Comparison of ENCODE assay signal across 18 cellular contexts in genomic region chr11:9738700-9739099, GRCh38.
DNase-seq lines count a peak whose midpoint lies in the region; ATAC-seq and TF ChIP-seq lines count a peak whose summit lies in the region.
"Had no signal": no experiment of that assay in that cellular context is flagged by ENCODE, and none has a peak within 500 bp of the region (broad histone marks: within the 10 kb centered on the region; RNA-seq: fewer than 3 reads in every experiment).

No MANE protein-coding gene starts in this region.

- H3K23ac ChIP-seq in mesenchymal stem cell (ENCODE audit: low read length in 2 of 2), result no peak overlapping the region

- no peaks in the 10 kb centered on the region for H3K27me3 Mint-ChIP-seq in activated T-helper 1 cell treated with anti-CD3 and anti-CD28 coated beads, Interleukin-12 subunit alpha, Interleukin-12 subunit beta, Interleukin-2, Interleukin-4 antibody, amounts not matched to agents 30 ng/mL and 10 ng/mL and 1 ng/mL, durations not matched to agents 14 hours and 24 hours and 36 hours (ENCODE audit: insufficient read depth)
- H3K27me3 Mint-ChIP-seq in type B pancreatic cell (no peaks in the 10 kb centered on the region), progenitor cell of endocrine pancreas (no peaks in the 10 kb centered on the region)

- H3K4me1 ChIP-seq in left ventricle myocardium inferior (peaks cover 23% of the 10 kb centered on the region), heart right ventricle (peaks cover 0 to 30% (median 4%) of the 10 kb centered on the region in 9 donors), mesenchymal stem cell (ENCODE audit: control insufficient read depth, insufficient read depth, low read depth, low read length) (peaks cover 2% of the 10 kb centered on the region)
- H3K4me1 ChIP-seq: colonic mucosa, vagina had no signal

- TF ChIP-seq CTCF in left ventricle myocardium inferior (IDR thresholded peaks at IDR 0.05; ENCODE audit: borderline replicate concordance) (no peak), heart right ventricle (IDR thresholded peaks at IDR 0.05) (no peak), type B pancreatic cell (conservative IDR thresholded peaks at IDR 0.05) (no peak), foreskin fibroblast (IDR thresholded peaks at IDR 0.05; ENCODE audit: low read depth, low read length) (no peak), progenitor cell of endocrine pancreas (IDR thresholded peaks at IDR 0.05; ENCODE audit: unreplicated experiment) (no peak)

- H3K27ac Mint-ChIP-seq in activated T-helper 1 cell treated with anti-CD3 and anti-CD28 coated beads, Interleukin-12 subunit alpha, Interleukin-12 subunit beta, Interleukin-2, Interleukin-4 antibody, amounts not matched to agents 30 ng/mL and 10 ng/mL and 1 ng/mL, durations not matched to agents 14 hours and 24 hours and 36 hours, result peak overlapping the region; percentile 66
- H3K27ac Mint-ChIP-seq in type B pancreatic cell (peak overlapping the region; percentile 90), progenitor cell of endocrine pancreas (no peak overlapping the region)
- H3K27ac Mint-ChIP-seq: activated naive CD4-positive, alpha-beta T cell treated with anti-CD3 and anti-CD28 coated beads for 36 hours had no signal

- no peak overlapping the region for H2AK5ac ChIP-seq in mesenchymal stem cell (ENCODE audit: low read length, severe bottlenecking)

- no peaks in the 10 kb centered on the region for H3K27me3 ChIP-seq in left ventricle myocardium inferior (ENCODE audit: low read depth)
- no peaks in the 10 kb centered on the region for H3K27me3 ChIP-seq in heart right ventricle
- no peaks in the 10 kb centered on the region for H3K27me3 ChIP-seq in mesenchymal stem cell (ENCODE audit: control insufficient read depth in 1 of 2, insufficient read depth in 1 of 2, low read length in 2 of 2)
- H3K27me3 ChIP-seq: colonic mucosa, vagina had no signal

- no peak overlapping the region for H2BK120ac ChIP-seq in mesenchymal stem cell (ENCODE audit: low read depth, low read length)

- H3K4me1 Mint-ChIP-seq in activated T-helper 1 cell treated with anti-CD3 and anti-CD28 coated beads, Interleukin-12 subunit alpha, Interleukin-12 subunit beta, Interleukin-2, Interleukin-4 antibody, amounts not matched to agents 30 ng/mL and 10 ng/mL and 1 ng/mL, durations not matched to agents 14 hours and 24 hours and 36 hours (ENCODE audit: low read depth), result peaks cover 27% of the 10 kb centered on the region
- H3K4me1 Mint-ChIP-seq in type B pancreatic cell (ENCODE audit: unreplicated experiment) (no peaks in the 10 kb centered on the region), progenitor cell of endocrine pancreas (ENCODE audit: low read depth) (peaks cover 2% of the 10 kb centered on the region)

- H4K8ac ChIP-seq in mesenchymal stem cell (ENCODE audit: low read length), result no peak overlapping the region

- H3K14ac ChIP-seq in mesenchymal stem cell (ENCODE audit: low read length in 2 of 2), result no peak overlapping the region

- H2BK15ac ChIP-seq in mesenchymal stem cell (ENCODE audit: low read depth, poor library complexity, severe bottlenecking), result no peak overlapping the region

- no peak overlapping the region for H2BK12ac ChIP-seq in mesenchymal stem cell (ENCODE audit: low read length in 2 of 2)

- no peak overlapping the region for H2BK5ac ChIP-seq in mesenchymal stem cell (ENCODE audit: low read depth, low read length, poor library complexity, severe bottlenecking)

- H3K4ac ChIP-seq in mesenchymal stem cell (ENCODE audit: low read depth in 1 of 2, low read length in 2 of 2), result no peak overlapping the region

- H3K4me3 Mint-ChIP-seq in activated T-helper 1 cell treated with anti-CD3 and anti-CD28 coated beads, Interleukin-12 subunit alpha, Interleukin-12 subunit beta, Interleukin-2, Interleukin-4 antibody, amounts not matched to agents 30 ng/mL and 10 ng/mL and 1 ng/mL, durations not matched to agents 14 hours and 24 hours and 36 hours, result peak overlapping the region; percentile 27
- H3K4me3 Mint-ChIP-seq in type B pancreatic cell (peak overlapping the region; percentile 5), progenitor cell of endocrine pancreas (ENCODE audit: low read depth) (no peak overlapping the region)
- H3K4me3 Mint-ChIP-seq: activated naive CD4-positive, alpha-beta T cell treated with anti-CD3 and anti-CD28 coated beads for 36 hours; H9 had no signal

- H3K27ac ChIP-seq in left ventricle myocardium inferior (replicated peaks) (peak overlapping the region; percentile 13), heart right ventricle (peak overlapping the region in 3 of 10 donors; percentile 23 to 40 (median 38)), mesenchymal stem cell (ENCODE audit: low read length, poor library complexity, severe bottlenecking) (peak overlapping the region; percentile 54)
- H3K27ac ChIP-seq: colonic mucosa, vagina had no signal

- no peak overlapping the region for H3K4me2 ChIP-seq in mesenchymal stem cell (ENCODE audit: low read length, poor library complexity, severe bottlenecking)

- H3K79me1 ChIP-seq in mesenchymal stem cell (replicated peaks; ENCODE audit: low read length, poor library complexity, severe bottlenecking), result peaks cover 24% of the 10 kb centered on the region

- H3K9me3 Mint-ChIP-seq in activated T-helper 1 cell treated with anti-CD3 and anti-CD28 coated beads, Interleukin-12 subunit alpha, Interleukin-12 subunit beta, Interleukin-2, Interleukin-4 antibody, amounts not matched to agents 30 ng/mL and 10 ng/mL and 1 ng/mL, durations not matched to agents 14 hours and 24 hours and 36 hours, result peaks cover 20% of the 10 kb centered on the region
- H3K9me3 Mint-ChIP-seq in type B pancreatic cell, result peaks cover 7% of the 10 kb centered on the region
- peaks cover 10% of the 10 kb centered on the region for H3K9me3 Mint-ChIP-seq in progenitor cell of endocrine pancreas (ENCODE audit: low read depth)

- intact Hi-C loops in left ventricle myocardium inferior (cut with micrococcal nuclease), result no loop called here
- intact Hi-C loops in heart right ventricle (cut with DNase I), result no loop called here
- intact Hi-C loops in activated T-helper 1 cell treated with anti-CD3 and anti-CD28 coated beads, Interleukin-12 subunit alpha, Interleukin-12 subunit beta, Interleukin-2, Interleukin-4 antibody, amounts not matched to agents 30 ng/mL and 10 ng/mL and 1 ng/mL, durations not matched to agents 14 hours and 24 hours and 36 hours (cut with micrococcal nuclease), result no loop called here

- ATAC-seq in heart right ventricle, result no peak
- ATAC-seq: stimulated activated naive CD8-positive, alpha-beta T cell treated with anti-CD3 and anti-CD28 coated beads, Interleukin-15, Interleukin-2, amounts not matched to agents 100 U/mL and 50 U/mL, for 24 hours had no signal

- peaks cover 44% of the 10 kb centered on the region for H3K36me3 Mint-ChIP-seq in activated T-helper 1 cell treated with anti-CD3 and anti-CD28 coated beads, Interleukin-12 subunit alpha, Interleukin-12 subunit beta, Interleukin-2, Interleukin-4 antibody, amounts not matched to agents 30 ng/mL and 10 ng/mL and 1 ng/mL, durations not matched to agents 14 hours and 24 hours and 36 hours (ENCODE audit: low read depth)
- H3K36me3 Mint-ChIP-seq in type B pancreatic cell (peaks cover 46% of the 10 kb centered on the region), progenitor cell of endocrine pancreas (ENCODE audit: insufficient read depth) (peaks cover 43% of the 10 kb centered on the region)

- H4K91ac ChIP-seq in mesenchymal stem cell (ENCODE audit: low read length), result no peak overlapping the region

- H3K18ac ChIP-seq in mesenchymal stem cell (ENCODE audit: low read depth in 1 of 2, low read length in 2 of 2), result no peak overlapping the region

- H3K36me3 ChIP-seq in left ventricle myocardium inferior (peaks cover 78% of the 10 kb centered on the region), heart right ventricle (peaks cover 0 to 93% (median 39%) of the 10 kb centered on the region in 9 donors), mesenchymal stem cell (ENCODE audit: control insufficient read depth in 1 of 2, insufficient read depth in 2 of 2, low read depth in 1 of 2, low read length in 2 of 2) (peaks cover 23 to 83% of the 10 kb centered on the region in 2 experiments)
- H3K36me3 ChIP-seq: colonic mucosa had no signal

- DNase-seq in left ventricle myocardium inferior, result no peak
- no peak for DNase-seq in heart right ventricle
- DNase-seq in activated T-helper 1 cell treated with anti-CD3 and anti-CD28 coated beads, Interleukin-12 subunit alpha, Interleukin-12 subunit beta, Interleukin-2, Interleukin-4 antibody, amounts not matched to agents 30 ng/mL and 10 ng/mL and 1 ng/mL, durations not matched to agents 14 hours and 24 hours and 36 hours (ENCODE audit: low spot score), result no peak
- no peak for DNase-seq in mesenchymal stem cell
- no peak for DNase-seq in type B pancreatic cell (ENCODE audit: extremely low spot score, unreplicated experiment)
- DNase-seq in foreskin fibroblast, result no peak
- no peak for DNase-seq in progenitor cell of endocrine pancreas (ENCODE audit: low spot score, unreplicated experiment)
- no peak for DNase-seq in SKM-1 (lab: John Stamatoyannopoulos, UW; ENCODE audit: unreplicated experiment)
- DNase-seq: activated CD8-positive, alpha-beta memory T cell treated with anti-CD3 and anti-CD28 coated beads, Interleukin-2, amount 50 U/mL, for 48 hours; activated naive CD4-positive, alpha-beta T cell treated with anti-CD3 and anti-CD28 coated beads for 36 hours; colonic mucosa; EL; H9; NCI-H2029 treated with DMSO at 0.1 percent for 48 hours; occipital lobe; right cardiac atrium; stimulated activated naive CD8-positive, alpha-beta T cell treated with anti-CD3 and anti-CD28 coated beads, Interleukin-15, Interleukin-2, amounts not matched to agents 100 U/mL and 50 U/mL, for 24 hours had no signal

- peak overlapping the region; percentile 38 for H3K9ac ChIP-seq in mesenchymal stem cell (ENCODE audit: low read length)

- WGBS in heart right ventricle, 2 donors, result 95 to 100% methylated on average over 1 of the region's 1 CpG
- 94% methylated on average over 1 of the region's 1 CpG for WGBS in mesenchymal stem cell

- H3K4me3 ChIP-seq in left ventricle myocardium inferior (no peak overlapping the region), heart right ventricle (no peak overlapping the region), mesenchymal stem cell (ENCODE audit: insufficient read depth in 1 of 2, low read depth in 1 of 2, low read length in 2 of 2) (no peak overlapping the region), foreskin fibroblast (ENCODE audit: low read depth in 1 of 2, low read length in 2 of 2) (no peak overlapping the region)
- H3K4me3 ChIP-seq: colonic mucosa, vagina had no signal

- no peak overlapping the region for H2AFZ ChIP-seq in mesenchymal stem cell (ENCODE audit: low read depth, low read length)

- H3K9me3 ChIP-seq in left ventricle myocardium inferior (replicated peaks), result peaks cover 13% of the 10 kb centered on the region
- H3K9me3 ChIP-seq in heart right ventricle, result peaks cover 0 to 15% (median 7%) of the 10 kb centered on the region in 11 donors
- peaks cover 8% of the 10 kb centered on the region for H3K9me3 ChIP-seq in mesenchymal stem cell (ENCODE audit: control insufficient read depth, low read length)
- H3K9me3 ChIP-seq: colonic mucosa, vagina had no signal
